1 cellular context compared by ENCODE assay signal in the genomic region with DNA sequence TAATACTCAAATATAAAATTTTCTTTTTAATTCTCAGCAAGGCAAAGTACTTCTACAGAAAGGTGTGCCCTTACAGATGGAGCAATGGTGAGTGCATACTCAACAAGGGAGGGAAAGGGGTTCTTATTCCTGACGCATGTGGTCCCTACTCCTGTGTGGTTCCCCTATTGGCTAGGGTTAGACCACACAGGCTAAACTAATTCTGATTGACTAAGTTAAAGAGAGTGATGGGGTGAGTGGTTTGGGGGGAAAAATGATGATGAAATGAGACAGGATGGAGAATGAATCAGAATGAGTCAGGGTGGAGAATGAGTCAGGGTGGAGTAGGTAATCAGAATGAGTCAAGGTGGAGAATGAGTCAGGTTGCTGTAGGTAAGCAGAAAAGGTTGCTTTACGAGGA.
TF ChIP-seq lines count a peak whose summit lies in the region.

No MANE protein-coding gene starts in this region.

TF ChIP-seq in K562, 482 proteins besides CTCF, POLR2A, EP300 and RAD21 (continued from another document and continues in another):
- TF ChIP-seq, protein P1, sequence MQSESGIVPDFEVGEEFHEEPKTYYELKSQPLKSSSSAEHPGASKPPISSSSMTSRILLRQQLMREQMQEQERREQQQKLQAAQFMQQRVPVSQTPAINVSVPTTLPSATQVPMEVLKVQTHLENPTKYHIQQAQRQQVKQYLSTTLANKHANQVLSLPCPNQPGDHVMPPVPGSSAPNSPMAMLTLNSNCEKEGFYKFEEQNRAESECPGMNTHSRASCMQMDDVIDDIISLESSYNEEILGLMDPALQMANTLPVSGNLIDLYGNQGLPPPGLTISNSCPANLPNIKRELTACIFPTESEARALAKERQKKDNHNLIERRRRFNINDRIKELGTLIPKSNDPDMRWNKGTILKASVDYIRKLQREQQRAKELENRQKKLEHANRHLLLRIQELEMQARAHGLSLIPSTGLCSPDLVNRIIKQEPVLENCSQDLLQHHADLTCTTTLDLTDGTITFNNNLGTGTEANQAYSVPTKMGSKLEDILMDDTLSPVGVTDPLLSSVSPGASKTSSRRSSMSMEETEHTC (IDR thresholded peaks at IDR 0.05): no peak
- TF ChIP-seq SIN3A (IDR thresholded peaks at IDR 0.05; ENCODE audit: borderline replicate concordance in 2 of 2, control insufficient read depth in 1 of 2, low read depth in 2 of 2, low read length in 2 of 2): no peak
- TF ChIP-seq ZNF764 (CRISPR knock-in tag; IDR thresholded peaks at IDR 0.05; ENCODE audit: low read depth): no peak
- TF ChIP-seq, protein P2, sequence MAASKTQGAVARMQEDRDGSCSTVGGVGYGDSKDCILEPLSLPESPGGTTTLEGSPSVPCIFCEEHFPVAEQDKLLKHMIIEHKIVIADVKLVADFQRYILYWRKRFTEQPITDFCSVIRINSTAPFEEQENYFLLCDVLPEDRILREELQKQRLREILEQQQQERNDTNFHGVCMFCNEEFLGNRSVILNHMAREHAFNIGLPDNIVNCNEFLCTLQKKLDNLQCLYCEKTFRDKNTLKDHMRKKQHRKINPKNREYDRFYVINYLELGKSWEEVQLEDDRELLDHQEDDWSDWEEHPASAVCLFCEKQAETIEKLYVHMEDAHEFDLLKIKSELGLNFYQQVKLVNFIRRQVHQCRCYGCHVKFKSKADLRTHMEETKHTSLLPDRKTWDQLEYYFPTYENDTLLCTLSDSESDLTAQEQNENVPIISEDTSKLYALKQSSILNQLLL (CRISPR knock-in tag; IDR thresholded peaks at IDR 0.05; ENCODE audit: borderline replicate concordance): no peak
- TF ChIP-seq, protein P3, sequence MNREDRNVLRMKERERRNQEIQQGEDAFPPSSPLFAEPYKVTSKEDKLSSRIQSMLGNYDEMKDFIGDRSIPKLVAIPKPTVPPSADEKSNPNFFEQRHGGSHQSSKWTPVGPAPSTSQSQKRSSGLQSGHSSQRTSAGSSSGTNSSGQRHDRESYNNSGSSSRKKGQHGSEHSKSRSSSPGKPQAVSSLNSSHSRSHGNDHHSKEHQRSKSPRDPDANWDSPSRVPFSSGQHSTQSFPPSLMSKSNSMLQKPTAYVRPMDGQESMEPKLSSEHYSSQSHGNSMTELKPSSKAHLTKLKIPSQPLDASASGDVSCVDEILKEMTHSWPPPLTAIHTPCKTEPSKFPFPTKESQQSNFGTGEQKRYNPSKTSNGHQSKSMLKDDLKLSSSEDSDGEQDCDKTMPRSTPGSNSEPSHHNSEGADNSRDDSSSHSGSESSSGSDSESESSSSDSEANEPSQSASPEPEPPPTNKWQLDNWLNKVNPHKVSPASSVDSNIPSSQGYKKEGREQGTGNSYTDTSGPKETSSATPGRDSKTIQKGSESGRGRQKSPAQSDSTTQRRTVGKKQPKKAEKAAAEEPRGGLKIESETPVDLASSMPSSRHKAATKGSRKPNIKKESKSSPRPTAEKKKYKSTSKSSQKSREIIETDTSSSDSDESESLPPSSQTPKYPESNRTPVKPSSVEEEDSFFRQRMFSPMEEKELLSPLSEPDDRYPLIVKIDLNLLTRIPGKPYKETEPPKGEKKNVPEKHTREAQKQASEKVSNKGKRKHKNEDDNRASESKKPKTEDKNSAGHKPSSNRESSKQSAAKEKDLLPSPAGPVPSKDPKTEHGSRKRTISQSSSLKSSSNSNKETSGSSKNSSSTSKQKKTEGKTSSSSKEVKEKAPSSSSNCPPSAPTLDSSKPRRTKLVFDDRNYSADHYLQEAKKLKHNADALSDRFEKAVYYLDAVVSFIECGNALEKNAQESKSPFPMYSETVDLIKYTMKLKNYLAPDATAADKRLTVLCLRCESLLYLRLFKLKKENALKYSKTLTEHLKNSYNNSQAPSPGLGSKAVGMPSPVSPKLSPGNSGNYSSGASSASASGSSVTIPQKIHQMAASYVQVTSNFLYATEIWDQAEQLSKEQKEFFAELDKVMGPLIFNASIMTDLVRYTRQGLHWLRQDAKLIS (CRISPR knock-in tag; IDR thresholded peaks at IDR 0.05): no peak
- peak; percentile 49 for TF ChIP-seq FOS (IDR thresholded peaks at IDR 0.05; ENCODE audit: extremely low read depth, insufficient read length)
- TF ChIP-seq SRSF9 (IDR thresholded peaks at IDR 0.05; ENCODE audit: borderline replicate concordance, low read depth, low read length): no peak
- no peak for TF ChIP-seq ZNF77 (CRISPR knock-in tag; IDR thresholded peaks at IDR 0.05)
- no peak for TF ChIP-seq NFATC3 (IDR thresholded peaks at IDR 0.05)
- no peak for TF ChIP-seq XRCC4 (IDR thresholded peaks at IDR 0.05; ENCODE audit: extremely low read depth, insufficient read depth, insufficient read length)
- TF ChIP-seq, protein P4, sequence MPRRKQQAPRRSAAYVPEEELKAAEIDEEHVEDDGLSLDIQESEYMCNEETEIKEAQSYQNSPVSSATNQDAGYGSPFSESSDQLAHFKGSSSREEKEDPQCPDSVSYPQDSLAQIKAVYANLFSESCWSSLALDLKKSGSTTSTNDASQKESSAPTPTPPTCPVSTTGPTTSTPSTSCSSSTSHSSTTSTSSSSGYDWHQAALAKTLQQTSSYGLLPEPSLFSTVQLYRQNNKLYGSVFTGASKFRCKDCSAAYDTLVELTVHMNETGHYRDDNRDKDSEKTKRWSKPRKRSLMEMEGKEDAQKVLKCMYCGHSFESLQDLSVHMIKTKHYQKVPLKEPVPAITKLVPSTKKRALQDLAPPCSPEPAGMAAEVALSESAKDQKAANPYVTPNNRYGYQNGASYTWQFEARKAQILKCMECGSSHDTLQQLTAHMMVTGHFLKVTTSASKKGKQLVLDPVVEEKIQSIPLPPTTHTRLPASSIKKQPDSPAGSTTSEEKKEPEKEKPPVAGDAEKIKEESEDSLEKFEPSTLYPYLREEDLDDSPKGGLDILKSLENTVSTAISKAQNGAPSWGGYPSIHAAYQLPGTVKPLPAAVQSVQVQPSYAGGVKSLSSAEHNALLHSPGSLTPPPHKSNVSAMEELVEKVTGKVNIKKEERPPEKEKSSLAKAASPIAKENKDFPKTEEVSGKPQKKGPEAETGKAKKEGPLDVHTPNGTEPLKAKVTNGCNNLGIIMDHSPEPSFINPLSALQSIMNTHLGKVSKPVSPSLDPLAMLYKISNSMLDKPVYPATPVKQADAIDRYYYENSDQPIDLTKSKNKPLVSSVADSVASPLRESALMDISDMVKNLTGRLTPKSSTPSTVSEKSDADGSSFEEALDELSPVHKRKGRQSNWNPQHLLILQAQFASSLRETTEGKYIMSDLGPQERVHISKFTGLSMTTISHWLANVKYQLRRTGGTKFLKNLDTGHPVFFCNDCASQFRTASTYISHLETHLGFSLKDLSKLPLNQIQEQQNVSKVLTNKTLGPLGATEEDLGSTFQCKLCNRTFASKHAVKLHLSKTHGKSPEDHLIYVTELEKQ (CRISPR knock-in tag; IDR thresholded peaks at IDR 0.05): no peak
- TF ChIP-seq, protein P5, sequence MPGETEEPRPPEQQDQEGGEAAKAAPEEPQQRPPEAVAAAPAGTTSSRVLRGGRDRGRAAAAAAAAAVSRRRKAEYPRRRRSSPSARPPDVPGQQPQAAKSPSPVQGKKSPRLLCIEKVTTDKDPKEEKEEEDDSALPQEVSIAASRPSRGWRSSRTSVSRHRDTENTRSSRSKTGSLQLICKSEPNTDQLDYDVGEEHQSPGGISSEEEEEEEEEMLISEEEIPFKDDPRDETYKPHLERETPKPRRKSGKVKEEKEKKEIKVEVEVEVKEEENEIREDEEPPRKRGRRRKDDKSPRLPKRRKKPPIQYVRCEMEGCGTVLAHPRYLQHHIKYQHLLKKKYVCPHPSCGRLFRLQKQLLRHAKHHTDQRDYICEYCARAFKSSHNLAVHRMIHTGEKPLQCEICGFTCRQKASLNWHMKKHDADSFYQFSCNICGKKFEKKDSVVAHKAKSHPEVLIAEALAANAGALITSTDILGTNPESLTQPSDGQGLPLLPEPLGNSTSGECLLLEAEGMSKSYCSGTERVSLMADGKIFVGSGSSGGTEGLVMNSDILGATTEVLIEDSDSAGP (CRISPR knock-in tag; IDR thresholded peaks at IDR 0.05): no peak
- TF ChIP-seq, protein P6, sequence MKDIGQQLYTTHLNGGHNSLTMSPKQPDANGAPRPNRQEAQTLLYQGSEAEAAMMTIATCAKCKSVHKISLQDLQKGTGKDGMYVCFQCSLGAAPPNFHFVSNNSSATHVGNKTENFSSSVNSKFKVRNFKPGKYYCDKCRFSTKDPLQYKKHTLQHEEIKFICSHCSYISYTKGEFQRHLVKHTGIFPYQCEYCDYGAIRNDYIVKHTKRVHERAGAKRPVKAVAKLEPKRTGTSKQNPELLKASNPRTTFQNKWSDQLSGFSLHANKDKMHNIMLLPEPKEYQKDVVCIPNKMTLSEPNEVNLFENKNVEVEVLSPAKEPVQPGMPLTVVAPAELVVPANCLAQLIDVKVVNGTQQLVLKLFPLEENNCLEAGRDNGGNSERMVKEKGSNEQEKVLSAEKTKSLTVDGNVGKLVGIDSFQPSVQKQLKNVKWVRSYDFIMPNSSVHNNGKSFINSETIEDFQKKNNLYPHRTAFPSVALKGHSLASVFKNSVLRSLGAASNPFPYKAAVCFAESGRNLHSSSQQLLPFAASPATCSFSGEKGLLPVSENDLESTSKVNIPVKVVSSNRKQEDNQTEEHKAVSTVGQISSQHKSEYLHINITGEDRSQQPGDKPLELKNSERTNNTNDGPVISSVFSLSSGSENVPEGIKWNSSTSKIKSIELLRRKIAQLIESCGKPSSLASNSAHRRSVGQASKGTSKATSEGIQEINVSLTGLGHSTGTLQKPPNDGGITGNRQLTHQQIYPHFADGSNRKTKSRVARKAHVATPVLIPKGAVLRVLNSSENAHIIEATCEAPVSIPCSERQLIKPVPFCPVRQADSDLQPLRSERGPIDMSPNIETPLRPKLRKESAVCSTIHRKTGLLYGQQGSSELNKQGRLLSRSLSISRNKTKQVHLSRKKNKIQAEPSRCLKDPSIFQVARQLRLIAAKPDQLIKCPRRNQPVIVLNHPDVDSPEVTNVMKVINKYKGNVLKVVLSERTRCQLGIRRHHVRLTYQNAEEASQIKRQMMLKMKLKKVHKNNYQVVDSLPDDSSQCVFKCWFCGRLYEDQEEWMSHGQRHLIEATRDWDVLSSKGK (CRISPR knock-in tag; IDR thresholded peaks at IDR 0.05): no peak
- TF ChIP-seq CHCHD3 (CRISPR knock-in tag; IDR thresholded peaks at IDR 0.05): no peak
- no peak for TF ChIP-seq ZNF282 (CRISPR knock-in tag; IDR thresholded peaks at IDR 0.05)
- TF ChIP-seq KAT7 (CRISPR knock-in tag; IDR thresholded peaks at IDR 0.05; ENCODE audit: borderline replicate concordance): no peak
- no peak for TF ChIP-seq CBX2 (IDR thresholded peaks at IDR 0.05; ENCODE audit: insufficient read depth, low read length, poor library complexity, severe bottlenecking)
- no peak for TF ChIP-seq FOXA1 (IDR thresholded peaks at IDR 0.05; ENCODE audit: borderline replicate concordance)
- no peak for TF ChIP-seq SREBF1 (IDR thresholded peaks at IDR 0.05; ENCODE audit: borderline replicate concordance, low read depth, low read length)
- no peak for TF ChIP-seq NFE2 (IDR thresholded peaks at IDR 0.05; ENCODE audit: low read depth)
- TF ChIP-seq KAT8 (IDR thresholded peaks at IDR 0.05; ENCODE audit: low read depth): no peak
- TF ChIP-seq CCNT2 (IDR thresholded peaks at IDR 0.05; ENCODE audit: borderline replicate concordance, extremely low read depth, insufficient read length, low read depth, low read length): no peak
- no peak for TF ChIP-seq ZNF232 (CRISPR knock-in tag; IDR thresholded peaks at IDR 0.05)
- TF ChIP-seq MCM3 (IDR thresholded peaks at IDR 0.05): no peak
- TF ChIP-seq DNMT1 (IDR thresholded peaks at IDR 0.05): no peak
- peak; percentile 99 for TF ChIP-seq TRIM24 (IDR thresholded peaks at IDR 0.05)
- TF ChIP-seq CBX3 (IDR thresholded peaks at IDR 0.05; ENCODE audit: borderline replicate concordance in 1 of 2, low read length in 2 of 2): peak in 1 of 2 experiments; percentile 91; a peak in 2 of 3 replicates
- TF ChIP-seq, protein P7, sequence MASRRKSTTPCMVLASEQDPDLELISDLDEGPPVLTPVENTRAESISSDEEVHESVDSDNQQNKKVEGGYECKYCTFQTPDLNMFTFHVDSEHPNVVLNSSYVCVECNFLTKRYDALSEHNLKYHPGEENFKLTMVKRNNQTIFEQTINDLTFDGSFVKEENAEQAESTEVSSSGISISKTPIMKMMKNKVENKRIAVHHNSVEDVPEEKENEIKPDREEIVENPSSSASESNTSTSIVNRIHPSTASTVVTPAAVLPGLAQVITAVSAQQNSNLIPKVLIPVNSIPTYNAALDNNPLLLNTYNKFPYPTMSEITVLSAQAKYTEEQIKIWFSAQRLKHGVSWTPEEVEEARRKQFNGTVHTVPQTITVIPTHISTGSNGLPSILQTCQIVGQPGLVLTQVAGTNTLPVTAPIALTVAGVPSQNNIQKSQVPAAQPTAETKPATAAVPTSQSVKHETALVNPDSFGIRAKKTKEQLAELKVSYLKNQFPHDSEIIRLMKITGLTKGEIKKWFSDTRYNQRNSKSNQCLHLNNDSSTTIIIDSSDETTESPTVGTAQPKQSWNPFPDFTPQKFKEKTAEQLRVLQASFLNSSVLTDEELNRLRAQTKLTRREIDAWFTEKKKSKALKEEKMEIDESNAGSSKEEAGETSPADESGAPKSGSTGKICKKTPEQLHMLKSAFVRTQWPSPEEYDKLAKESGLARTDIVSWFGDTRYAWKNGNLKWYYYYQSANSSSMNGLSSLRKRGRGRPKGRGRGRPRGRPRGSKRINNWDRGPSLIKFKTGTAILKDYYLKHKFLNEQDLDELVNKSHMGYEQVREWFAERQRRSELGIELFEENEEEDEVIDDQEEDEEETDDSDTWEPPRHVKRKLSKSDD (conservative IDR thresholded peaks at IDR 0.05; ENCODE audit: low read length): no peak
- no peak for TF ChIP-seq FUS (optimal IDR thresholded peaks at IDR 0.05; ENCODE audit: low read depth, low read length)
- TF ChIP-seq CBX5 (IDR thresholded peaks at IDR 0.05; ENCODE audit: borderline replicate concordance, low read depth): peak; percentile 70; the same call in 1 of the 2 replicates
- TF ChIP-seq CSDE1 (IDR thresholded peaks at IDR 0.05): no peak
- no peak for TF ChIP-seq SMARCA4 (IDR thresholded peaks at IDR 0.05)
- no peak for TF ChIP-seq HCFC1 (IDR thresholded peaks at IDR 0.05; ENCODE audit: low read depth, low read length)
- no peak for TF ChIP-seq ZNF224 (CRISPR knock-in tag; IDR thresholded peaks at IDR 0.05)
- TF ChIP-seq, protein P8, sequence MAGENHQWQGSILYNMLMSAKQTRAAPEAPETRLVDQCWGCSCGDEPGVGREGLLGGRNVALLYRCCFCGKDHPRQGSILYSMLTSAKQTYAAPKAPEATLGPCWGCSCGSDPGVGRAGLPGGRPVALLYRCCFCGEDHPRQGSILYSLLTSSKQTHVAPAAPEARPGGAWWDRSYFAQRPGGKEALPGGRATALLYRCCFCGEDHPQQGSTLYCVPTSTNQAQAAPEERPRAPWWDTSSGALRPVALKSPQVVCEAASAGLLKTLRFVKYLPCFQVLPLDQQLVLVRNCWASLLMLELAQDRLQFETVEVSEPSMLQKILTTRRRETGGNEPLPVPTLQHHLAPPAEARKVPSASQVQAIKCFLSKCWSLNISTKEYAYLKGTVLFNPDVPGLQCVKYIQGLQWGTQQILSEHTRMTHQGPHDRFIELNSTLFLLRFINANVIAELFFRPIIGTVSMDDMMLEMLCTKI (IDR thresholded peaks at IDR 0.05; ENCODE audit: partially characterized antibody): no peak
- TF ChIP-seq ZNF584 (CRISPR knock-in tag; IDR thresholded peaks at IDR 0.05; ENCODE audit: low read depth): no peak
- no peak for TF ChIP-seq ZNF124 (CRISPR knock-in tag; IDR thresholded peaks at IDR 0.05)
- TF ChIP-seq SMARCE1 (IDR thresholded peaks at IDR 0.05): peak; percentile 49; the same call in 1 of the 2 replicates
- TF ChIP-seq NCOA1 (IDR thresholded peaks at IDR 0.05; ENCODE audit: low read depth): no peak
- no peak for TF ChIP-seq ARHGAP35 (IDR thresholded peaks at IDR 0.05; ENCODE audit: partially characterized antibody)
- TF ChIP-seq STAG1 (CRISPR knock-in tag; IDR thresholded peaks at IDR 0.05; ENCODE audit: borderline replicate concordance): no peak
